In the genomic region with DNA sequence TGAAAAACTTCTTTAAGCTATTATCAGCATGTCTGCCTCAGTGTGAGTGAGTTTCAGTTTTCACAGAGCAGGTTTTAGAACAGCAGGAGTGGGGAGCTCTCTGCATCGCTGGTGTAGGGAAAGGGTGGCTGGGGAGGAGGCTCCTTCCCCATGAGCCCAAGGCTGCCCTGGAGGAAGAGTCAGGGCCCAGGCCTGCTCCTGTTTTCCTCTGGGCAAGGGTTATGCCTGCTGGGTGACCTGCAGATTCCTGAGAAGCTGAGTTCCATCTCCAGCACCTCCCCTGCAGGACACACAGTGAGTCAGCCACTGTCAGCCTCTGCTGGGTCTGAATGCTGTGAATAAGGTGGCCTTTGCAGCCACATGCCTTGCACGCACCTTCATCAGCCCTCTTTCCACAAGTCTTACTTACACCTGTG, we compare ENCODE assay signal across 16 cellular contexts.
A peak's percentile ranks its signal among the peaks of the same experiment; 100 is the strongest.
DNase-seq lines count a peak whose midpoint lies in the region; ATAC-seq, FAIRE-seq and TF ChIP-seq lines count a peak whose summit lies in the region.
"Had no signal": no experiment of that assay in that cellular context is flagged by ENCODE, and none has a peak within 500 bp of the region (broad histone marks: within the 10 kb centered on the region; RNA-seq: fewer than 3 reads in every experiment).

No MANE protein-coding gene starts in this region.

- H3K27ac ChIP-seq in neural progenitor cell = no peak overlapping the region
- no peak overlapping the region for H3K27ac ChIP-seq in aorta (ENCODE audit: low read depth in 1 of 2, low read length in 2 of 2)
- H3K27ac ChIP-seq: left lung, skin epidermis had no signal

- peaks cover 3% of the 10 kb centered on the region for H3K27me3 Mint-ChIP-seq in neural progenitor cell (ENCODE audit: insufficient read depth, low read depth)
- H3K27me3 Mint-ChIP-seq: activated T-cell treated with anti-CD3 and anti-CD28 coated beads, Interleukin-2, amount 50 U/mL, for 24 hours had no signal

- DNase-seq in bronchial epithelial cell (ENCODE audit: low read depth) = peak; percentile 97
- no peak for DNase-seq in neural progenitor cell (ENCODE audit: low spot score)
- DNase-seq in SHP77 (lab: John Stamatoyannopoulos, UW) = no peak
- DNase-seq in aorta = no peak
- no peak for DNase-seq in activated CD4-positive, CD25-positive, alpha-beta regulatory T cell (lab: John Stamatoyannopoulos, UW)
- DNase-seq: activated T-cell treated with anti-CD3 and anti-CD28 coated beads, Interleukin-2, amount 50 U/mL, for 24 hours; effector memory CD8-positive, alpha-beta T cell; left lung; NCI-H187; stimulated activated naive CD4-positive, alpha-beta T cell had no signal

- 79 to 80% methylated on average over 2 of the region's 2 CpGs for WGBS in aorta, 2 donors

- H3K79me2 ChIP-seq in Loucy (ENCODE audit: insufficient read depth, low read length) = no peaks in the 10 kb centered on the region
- no peaks in the 10 kb centered on the region for H3K79me2 ChIP-seq in neural progenitor cell (ENCODE audit: low read depth)

- H3K4me1 Mint-ChIP-seq in neural progenitor cell = peaks cover 23% of the 10 kb centered on the region

- H3K4me3 ChIP-seq in Loucy (ENCODE audit: low read length, poor library complexity, severe bottlenecking) (no peak overlapping the region), bronchial epithelial cell (ENCODE audit: low read depth, low read length) (no peak overlapping the region), neural progenitor cell (no peak overlapping the region), aorta (ENCODE audit: low read length in 2 of 2) (no peak overlapping the region)
- H3K4me3 ChIP-seq: left lung, skin epidermis had no signal

- ATAC-seq in GM18498 (IDR thresholded peaks at IDR 0.05; ENCODE audit: unreplicated experiment) (peak; percentile 76), aorta (ENCODE audit: low FRiP score) (no peak), HG03457 (IDR thresholded peaks at IDR 0.05; ENCODE audit: unreplicated experiment) (no peak)
- ATAC-seq: effector memory CD8-positive, alpha-beta T cell; left lung had no signal

- no peak overlapping the region for H3K4me3 Mint-ChIP-seq in neural progenitor cell
- H3K4me3 Mint-ChIP-seq: activated T-cell treated with anti-CD3 and anti-CD28 coated beads, Interleukin-2, amount 50 U/mL, for 24 hours; effector memory CD8-positive, alpha-beta T cell; T-helper 1 cell treated with Interleukin-12 subunit alpha and Interleukin-12 subunit beta and Interleukin-4 antibody, amounts not matched to agents 30 μg/mL and 1 μg/mL, for 36 hours had no signal

- intact Hi-C loops in aorta (cut with DNase I) = no loop called here

- H3K36me3 ChIP-seq in Loucy (ENCODE audit: insufficient read depth, low read length) = no peaks in the 10 kb centered on the region
- H3K36me3 ChIP-seq in bronchial epithelial cell (ENCODE audit: control insufficient read depth, insufficient read depth, low read length) = no peaks in the 10 kb centered on the region
- no peaks in the 10 kb centered on the region for H3K36me3 ChIP-seq in neural progenitor cell
- H3K36me3 ChIP-seq in aorta (ENCODE audit: control insufficient read depth in 1 of 2, insufficient read depth in 2 of 2, low read length in 1 of 2) = no peaks in the 10 kb centered on the region
- H3K36me3 ChIP-seq: left lung had no signal

- H3K9me3 ChIP-seq in Loucy (ENCODE audit: insufficient read depth, low read depth, low read length) = no peaks in the 10 kb centered on the region
- H3K9me3 ChIP-seq in neural progenitor cell (ENCODE audit: low read depth) = no peaks in the 10 kb centered on the region
- no peaks in the 10 kb centered on the region for H3K9me3 ChIP-seq in aorta (ENCODE audit: control insufficient read depth, low read length)

- no peak for TF ChIP-seq CTCF in Loucy (conservative IDR thresholded peaks at IDR 0.05; ENCODE audit: low read length)
- TF ChIP-seq CTCF in bronchial epithelial cell (IDR thresholded peaks at IDR 0.05; ENCODE audit: insufficient read depth, low read length, severe bottlenecking) = no peak
- TF ChIP-seq CTCF in neural progenitor cell (IDR thresholded peaks at IDR 0.05) = no peak

- H2AFZ ChIP-seq in Loucy (ENCODE audit: low read length) (0 out of 2 replicates have a peak overlapping the region, but pooled peaks have one; percentile 10), neural progenitor cell (replicated peaks) (peak overlapping the region; percentile 48)

- H3K9me2 ChIP-seq in Loucy (replicated peaks; ENCODE audit: low read depth, low read length) = no peaks in the 10 kb centered on the region

- H3K27me3 ChIP-seq in Loucy (ENCODE audit: insufficient read depth, low read length, poor library complexity, severe bottlenecking) (no peaks in the 10 kb centered on the region), bronchial epithelial cell (ENCODE audit: control insufficient read depth, insufficient read depth, low read length) (no peaks in the 10 kb centered on the region), neural progenitor cell (no peaks in the 10 kb centered on the region), aorta (ENCODE audit: control insufficient read depth in 1 of 2, insufficient read depth in 2 of 2, low read length in 1 of 2) (no peaks in the 10 kb centered on the region)
- H3K27me3 ChIP-seq: left lung had no signal

- H3K4me1 ChIP-seq in Loucy (ENCODE audit: insufficient read depth, low read length, poor library complexity, severe bottlenecking) (no peaks in the 10 kb centered on the region), neural progenitor cell (peaks cover 11% of the 10 kb centered on the region), aorta (ENCODE audit: control insufficient read depth in 1 of 2, insufficient read depth in 2 of 2, low read length in 2 of 2) (no peaks in the 10 kb centered on the region)
- H3K4me1 ChIP-seq: left lung had no signal

- FAIRE-seq in bronchial epithelial cell (lab: Jason Lieb, UNC) = peak; percentile 66
- FAIRE-seq: G401.6 had no signal

- no peak overlapping the region for H3K4me2 ChIP-seq in Loucy (ENCODE audit: low read depth, low read length, poor library complexity, severe bottlenecking)
- H3K4me2 ChIP-seq in neural progenitor cell = no peak overlapping the region

- H3K9ac ChIP-seq in Loucy (ENCODE audit: low read depth, low read length, poor library complexity, severe bottlenecking) (no peak overlapping the region), neural progenitor cell (no peak overlapping the region)

- no peaks in the 10 kb centered on the region for H3F3A ChIP-seq in Loucy (ENCODE audit: low read depth)
- H3F3A ChIP-seq in neural progenitor cell (ENCODE audit: low read depth) = no peaks in the 10 kb centered on the region

- H3K27ac Mint-ChIP-seq in neural progenitor cell = peak overlapping the region; percentile 0
- H3K27ac Mint-ChIP-seq: activated T-cell treated with anti-CD3 and anti-CD28 coated beads, Interleukin-2, amount 50 U/mL, for 24 hours; effector memory CD8-positive, alpha-beta T cell had no signal

- H4K20me1 ChIP-seq in Loucy (ENCODE audit: insufficient read depth, low read length, poor library complexity, severe bottlenecking) = no peaks in the 10 kb centered on the region
- H4K20me1 ChIP-seq in neural progenitor cell (ENCODE audit: low read depth) = no peaks in the 10 kb centered on the region

- H3K9me3 Mint-ChIP-seq in neural progenitor cell = peaks cover 8% of the 10 kb centered on the region
- H3K9me3 Mint-ChIP-seq: effector memory CD8-positive, alpha-beta T cell had no signal

- no peaks in the 10 kb centered on the region for H3K36me3 Mint-ChIP-seq in neural progenitor cell
